ENCODE assay signal across 2 cellular contexts in the genomic region with DNA sequence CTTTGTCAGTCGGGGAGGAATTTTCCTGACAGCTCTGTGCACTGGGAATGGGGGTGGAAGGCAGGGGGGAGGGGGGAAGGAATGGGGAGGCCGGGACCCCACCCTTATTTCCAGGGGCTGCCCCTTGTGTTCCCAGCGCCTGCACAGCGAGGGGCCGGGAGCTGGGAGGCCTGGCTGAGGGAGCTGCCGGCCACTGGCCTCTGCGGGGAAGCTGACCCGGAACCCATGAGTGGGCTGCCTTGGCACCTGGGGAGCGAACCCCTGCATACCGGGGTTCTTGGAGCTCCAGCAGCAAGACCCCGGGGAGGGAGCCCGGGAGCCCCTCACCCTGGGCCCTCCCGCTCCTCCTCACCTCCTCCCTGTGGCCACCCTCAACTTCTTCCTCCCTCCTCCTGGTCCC.
TF ChIP-seq lines count a peak whose summit lies in the region.

No MANE protein-coding gene starts in this region.

TF ChIP-seq in HepG2, 621 proteins besides CTCF, POLR2A, EP300 and RAD21 (continues in another document):
- TF ChIP-seq ZSCAN22 (CRISPR knock-in tag; IDR thresholded peaks at IDR 0.05) (no peak), TBL1XR1 (IDR thresholded peaks at IDR 0.05; ENCODE audit: borderline replicate concordance, low read length, partially characterized antibody) (no peak), SCMH1 (CRISPR knock-in tag; IDR thresholded peaks at IDR 0.05; ENCODE audit: borderline replicate concordance) (no peak), ZNF3 (CRISPR knock-in tag; IDR thresholded peaks at IDR 0.05) (no peak), GLI4 (CRISPR knock-in tag; IDR thresholded peaks at IDR 0.05; ENCODE audit: borderline replicate concordance) (no peak), KAT8 (CRISPR knock-in tag; IDR thresholded peaks at IDR 0.05) (no peak), PCBP1 (IDR thresholded peaks at IDR 0.05; ENCODE audit: borderline replicate concordance, low read depth, low read length) (no peak), ZBTB20 (CRISPR knock-in tag; IDR thresholded peaks at IDR 0.05; ENCODE audit: borderline replicate concordance, low read depth) (no peak), ZNF510 (CRISPR knock-in tag; IDR thresholded peaks at IDR 0.05; ENCODE audit: low read depth) (no peak), ZMYM2 (CRISPR knock-in tag; IDR thresholded peaks at IDR 0.05) (no peak), ZBTB7A (CRISPR knock-in tag; IDR thresholded peaks at IDR 0.05) (no peak), ZNF24 (IDR thresholded peaks at IDR 0.05) (no peak), ZNF720 (CRISPR knock-in tag; IDR thresholded peaks at IDR 0.05) (no peak)
- TF ChIP-seq, protein P1, sequence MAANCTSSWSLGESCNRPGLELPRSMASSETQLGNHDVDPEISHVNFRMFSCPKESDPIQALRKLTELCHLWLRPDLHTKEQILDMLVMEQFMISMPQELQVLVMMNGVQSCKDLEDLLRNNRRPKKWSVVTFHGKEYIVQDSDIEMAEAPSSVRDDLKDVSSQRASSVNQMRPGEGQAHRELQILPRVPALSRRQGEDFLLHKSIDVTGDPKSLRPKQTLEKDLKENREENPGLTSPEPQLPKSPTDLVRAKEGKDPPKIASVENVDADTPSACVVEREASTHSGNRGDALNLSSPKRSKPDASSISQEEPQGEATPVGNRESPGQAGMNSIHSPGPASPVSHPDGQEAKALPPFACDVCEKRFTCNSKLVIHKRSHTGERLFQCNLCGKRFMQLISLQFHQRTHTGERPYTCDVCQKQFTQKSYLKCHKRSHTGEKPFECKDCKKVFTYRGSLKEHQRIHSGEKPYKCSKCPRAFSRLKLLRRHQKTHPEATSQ (CRISPR knock-in tag; IDR thresholded peaks at IDR 0.05; ENCODE audit: borderline replicate concordance), result no peak
- TF ChIP-seq, protein P2, sequence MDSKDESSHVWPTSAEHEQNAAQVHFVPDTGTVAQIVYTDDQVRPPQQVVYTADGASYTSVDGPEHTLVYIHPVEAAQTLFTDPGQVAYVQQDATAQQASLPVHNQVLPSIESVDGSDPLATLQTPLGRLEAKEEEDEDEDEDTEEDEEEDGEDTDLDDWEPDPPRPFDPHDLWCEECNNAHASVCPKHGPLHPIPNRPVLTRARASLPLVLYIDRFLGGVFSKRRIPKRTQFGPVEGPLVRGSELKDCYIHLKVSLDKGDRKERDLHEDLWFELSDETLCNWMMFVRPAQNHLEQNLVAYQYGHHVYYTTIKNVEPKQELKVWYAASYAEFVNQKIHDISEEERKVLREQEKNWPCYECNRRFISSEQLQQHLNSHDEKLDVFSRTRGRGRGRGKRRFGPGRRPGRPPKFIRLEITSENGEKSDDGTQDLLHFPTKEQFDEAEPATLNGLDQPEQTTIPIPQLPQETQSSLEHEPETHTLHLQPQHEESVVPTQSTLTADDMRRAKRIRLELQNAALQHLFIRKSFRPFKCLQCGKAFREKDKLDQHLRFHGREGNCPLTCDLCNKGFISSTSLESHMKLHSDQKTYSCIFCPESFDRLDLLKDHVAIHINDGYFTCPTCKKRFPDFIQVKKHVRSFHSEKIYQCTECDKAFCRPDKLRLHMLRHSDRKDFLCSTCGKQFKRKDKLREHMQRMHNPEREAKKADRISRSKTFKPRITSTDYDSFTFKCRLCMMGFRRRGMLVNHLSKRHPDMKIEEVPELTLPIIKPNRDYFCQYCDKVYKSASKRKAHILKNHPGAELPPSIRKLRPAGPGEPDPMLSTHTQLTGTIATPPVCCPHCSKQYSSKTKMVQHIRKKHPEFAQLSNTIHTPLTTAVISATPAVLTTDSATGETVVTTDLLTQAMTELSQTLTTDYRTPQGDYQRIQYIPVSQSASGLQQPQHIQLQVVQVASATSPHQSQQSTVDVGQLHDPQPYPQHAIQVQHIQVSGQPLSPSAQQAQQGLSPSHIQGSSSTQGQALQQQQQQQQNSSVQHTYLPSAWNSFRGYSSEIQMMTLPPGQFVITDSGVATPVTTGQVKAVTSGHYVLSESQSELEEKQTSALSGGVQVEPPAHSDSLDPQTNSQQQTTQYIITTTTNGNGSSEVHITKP (CRISPR knock-in tag; IDR thresholded peaks at IDR 0.05; ENCODE audit: low read depth), result no peak
- TF ChIP-seq, protein P3, sequence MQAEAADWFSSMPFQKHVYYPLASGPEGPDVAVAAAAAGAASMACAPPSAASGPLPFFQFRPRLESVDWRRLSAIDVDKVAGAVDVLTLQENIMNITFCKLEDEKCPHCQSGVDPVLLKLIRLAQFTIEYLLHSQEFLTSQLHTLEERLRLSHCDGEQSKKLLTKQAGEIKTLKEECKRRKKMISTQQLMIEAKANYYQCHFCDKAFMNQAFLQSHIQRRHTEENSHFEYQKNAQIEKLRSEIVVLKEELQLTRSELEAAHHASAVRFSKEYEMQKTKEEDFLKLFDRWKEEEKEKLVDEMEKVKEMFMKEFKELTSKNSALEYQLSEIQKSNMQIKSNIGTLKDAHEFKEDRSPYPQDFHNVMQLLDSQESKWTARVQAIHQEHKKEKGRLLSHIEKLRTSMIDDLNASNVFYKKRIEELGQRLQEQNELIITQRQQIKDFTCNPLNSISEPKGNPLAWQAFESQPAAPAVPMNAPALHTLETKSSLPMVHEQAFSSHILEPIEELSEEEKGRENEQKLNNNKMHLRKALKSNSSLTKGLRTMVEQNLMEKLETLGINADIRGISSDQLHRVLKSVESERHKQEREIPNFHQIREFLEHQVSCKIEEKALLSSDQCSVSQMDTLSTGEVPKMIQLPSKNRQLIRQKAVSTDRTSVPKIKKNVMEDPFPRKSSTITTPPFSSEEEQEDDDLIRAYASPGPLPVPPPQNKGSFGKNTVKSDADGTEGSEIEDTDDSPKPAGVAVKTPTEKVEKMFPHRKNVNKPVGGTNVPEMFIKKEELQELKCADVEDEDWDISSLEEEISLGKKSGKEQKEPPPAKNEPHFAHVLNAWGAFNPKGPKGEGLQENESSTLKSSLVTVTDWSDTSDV (CRISPR knock-in tag; IDR thresholded peaks at IDR 0.05), result no peak
- TF ChIP-seq, protein P4, sequence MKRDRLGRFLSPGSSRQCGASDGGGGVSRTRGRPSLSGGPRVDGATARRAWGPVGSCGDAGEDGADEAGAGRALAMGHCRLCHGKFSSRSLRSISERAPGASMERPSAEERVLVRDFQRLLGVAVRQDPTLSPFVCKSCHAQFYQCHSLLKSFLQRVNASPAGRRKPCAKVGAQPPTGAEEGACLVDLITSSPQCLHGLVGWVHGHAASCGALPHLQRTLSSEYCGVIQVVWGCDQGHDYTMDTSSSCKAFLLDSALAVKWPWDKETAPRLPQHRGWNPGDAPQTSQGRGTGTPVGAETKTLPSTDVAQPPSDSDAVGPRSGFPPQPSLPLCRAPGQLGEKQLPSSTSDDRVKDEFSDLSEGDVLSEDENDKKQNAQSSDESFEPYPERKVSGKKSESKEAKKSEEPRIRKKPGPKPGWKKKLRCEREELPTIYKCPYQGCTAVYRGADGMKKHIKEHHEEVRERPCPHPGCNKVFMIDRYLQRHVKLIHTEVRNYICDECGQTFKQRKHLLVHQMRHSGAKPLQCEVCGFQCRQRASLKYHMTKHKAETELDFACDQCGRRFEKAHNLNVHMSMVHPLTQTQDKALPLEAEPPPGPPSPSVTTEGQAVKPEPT (CRISPR knock-in tag; IDR thresholded peaks at IDR 0.05; ENCODE audit: low read depth), result no peak
- TF ChIP-seq, protein P5, sequence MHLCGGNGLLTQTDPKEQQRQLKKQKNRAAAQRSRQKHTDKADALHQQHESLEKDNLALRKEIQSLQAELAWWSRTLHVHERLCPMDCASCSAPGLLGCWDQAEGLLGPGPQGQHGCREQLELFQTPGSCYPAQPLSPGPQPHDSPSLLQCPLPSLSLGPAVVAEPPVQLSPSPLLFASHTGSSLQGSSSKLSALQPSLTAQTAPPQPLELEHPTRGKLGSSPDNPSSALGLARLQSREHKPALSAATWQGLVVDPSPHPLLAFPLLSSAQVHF (CRISPR knock-in tag; IDR thresholded peaks at IDR 0.05), result no peak

TF ChIP-seq in SK-N-SH, 30 proteins besides CTCF, POLR2A, EP300 and RAD21:
- no peak for TF ChIP-seq CHD2 (IDR thresholded peaks at IDR 0.05; ENCODE audit: low read length, partially characterized antibody)
- no peak for TF ChIP-seq RFX5 (IDR thresholded peaks at IDR 0.05; ENCODE audit: low read length)
- TF ChIP-seq, protein P6, sequence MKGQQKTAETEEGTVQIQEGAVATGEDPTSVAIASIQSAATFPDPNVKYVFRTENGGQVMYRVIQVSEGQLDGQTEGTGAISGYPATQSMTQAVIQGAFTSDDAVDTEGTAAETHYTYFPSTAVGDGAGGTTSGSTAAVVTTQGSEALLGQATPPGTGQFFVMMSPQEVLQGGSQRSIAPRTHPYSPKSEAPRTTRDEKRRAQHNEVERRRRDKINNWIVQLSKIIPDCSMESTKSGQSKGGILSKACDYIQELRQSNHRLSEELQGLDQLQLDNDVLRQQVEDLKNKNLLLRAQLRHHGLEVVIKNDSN (IDR thresholded peaks at IDR 0.05; ENCODE audit: borderline replicate concordance, low read depth), result no peak
- TF ChIP-seq, protein P7, sequence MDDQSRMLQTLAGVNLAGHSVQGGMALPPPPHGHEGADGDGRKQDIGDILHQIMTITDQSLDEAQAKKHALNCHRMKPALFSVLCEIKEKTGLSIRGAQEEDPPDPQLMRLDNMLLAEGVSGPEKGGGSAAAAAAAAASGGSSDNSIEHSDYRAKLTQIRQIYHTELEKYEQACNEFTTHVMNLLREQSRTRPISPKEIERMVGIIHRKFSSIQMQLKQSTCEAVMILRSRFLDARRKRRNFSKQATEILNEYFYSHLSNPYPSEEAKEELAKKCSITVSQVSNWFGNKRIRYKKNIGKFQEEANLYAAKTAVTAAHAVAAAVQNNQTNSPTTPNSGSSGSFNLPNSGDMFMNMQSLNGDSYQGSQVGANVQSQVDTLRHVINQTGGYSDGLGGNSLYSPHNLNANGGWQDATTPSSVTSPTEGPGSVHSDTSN (IDR thresholded peaks at IDR 0.05), result no peak
- no peak for TF ChIP-seq FOXM1 (IDR thresholded peaks at IDR 0.05; ENCODE audit: low read depth)
